27 cellular contexts compared by ENCODE assay signal in genomic region chrX:130071611-130072349, GRCh38. TPM values are rescaled to one million over a fixed set of nuclear protein-coding genes. Genes with fewer than 3 reads are reported as not detected.
DNase-seq lines count a peak whose midpoint lies in the region; ATAC-seq, FAIRE-seq and TF ChIP-seq lines count a peak whose summit lies in the region.
"Had no signal": no experiment of that assay in that cellular context is flagged by ENCODE, and none has a peak within 500 bp of the region (broad histone marks: within the 10 kb centered on the region; RNA-seq: fewer than 3 reads in every experiment).

No MANE protein-coding gene starts in this region.

- no peak for DNase-seq in CD14-positive monocyte (ENCODE audit: low spot score)
- no peak for DNase-seq in T-helper 17 cell
- peak; percentile 89 for DNase-seq in HepG2 (ENCODE audit: low spot score)
- no peak for DNase-seq in progenitor cell of endocrine pancreas (ENCODE audit: low spot score, unreplicated experiment)
- DNase-seq in activated CD8-positive, alpha-beta T cell treated with anti-CD3 and anti-CD28 coated beads for 36 hours = no peak
- DNase-seq in endodermal cell = no peak
- no peak for DNase-seq in GM19240 (ENCODE audit: insufficient read length, low spot score)
- DNase-seq: activated CD4-positive, alpha-beta T cell treated with anti-CD3 and anti-CD28 coated beads, Interleukin-2, amount 50 U/mL, for 1 hour; activated gamma-delta T cell treated with Interleukin-2 at 50 U/mL for 16 hours; activated T-cell treated with anti-CD3 and anti-CD28 coated beads, Interleukin-2, amount 50 U/mL, for 48 hours; AML-193; effector memory CD8-positive, alpha-beta T cell; left ventricle myocardium superior; natural killer cell; NCI-H146; NCI-H446; NCI-H774; retina; stimulated activated naive CD8-positive, alpha-beta T cell treated with anti-CD3 and anti-CD28 coated beads, Interleukin-15, Interleukin-2, amounts not matched to agents 100 U/mL and 50 U/mL, for 24 hours; uterus had no signal

- H3K4me3 Mint-ChIP-seq in CD14-positive monocyte = no peak overlapping the region
- no peak overlapping the region for H3K4me3 Mint-ChIP-seq in T-helper 17 cell
- peak overlapping the region; percentile 42 for H3K4me3 Mint-ChIP-seq in progenitor cell of endocrine pancreas (ENCODE audit: low read depth)
- no peak overlapping the region for H3K4me3 Mint-ChIP-seq in activated CD8-positive, alpha-beta T cell treated with anti-CD3 and anti-CD28 coated beads for 36 hours
- H3K4me3 Mint-ChIP-seq in endodermal cell = no peak overlapping the region
- H3K4me3 Mint-ChIP-seq: effector memory CD8-positive, alpha-beta T cell; mesothelial cell of epicardium; natural killer cell; WTC11 had no signal

- H3K9me3 Mint-ChIP-seq in CD14-positive monocyte (peaks cover 0 to 8% (median 0%) of the 10 kb centered on the region in 7 donors), progenitor cell of endocrine pancreas (ENCODE audit: low read depth) (peaks cover 10% of the 10 kb centered on the region), endodermal cell (peaks cover 35% of the 10 kb centered on the region)
- no peaks in the 10 kb centered on the region for H3K9me3 Mint-ChIP-seq in activated CD8-positive, alpha-beta T cell treated with anti-CD3 and anti-CD28 coated beads for 36 hours
- H3K9me3 Mint-ChIP-seq: effector memory CD8-positive, alpha-beta T cell; IgD-negative memory B cell; natural killer cell; WTC11 had no signal

- peaks cover 55 to 76% of the 10 kb centered on the region in 2 donors for H3K36me3 Mint-ChIP-seq in CD14-positive monocyte
- H3K36me3 Mint-ChIP-seq in T-helper 17 cell (ENCODE audit: low read depth) = peaks cover 2% of the 10 kb centered on the region
- H3K36me3 Mint-ChIP-seq in progenitor cell of endocrine pancreas (ENCODE audit: insufficient read depth) = peaks cover 3% of the 10 kb centered on the region
- H3K36me3 Mint-ChIP-seq in activated CD8-positive, alpha-beta T cell treated with anti-CD3 and anti-CD28 coated beads for 36 hours (ENCODE audit: low read depth) = peaks cover 13% of the 10 kb centered on the region
- peaks cover 2% of the 10 kb centered on the region for H3K36me3 Mint-ChIP-seq in endodermal cell (ENCODE audit: low read depth)
- H3K36me3 Mint-ChIP-seq: natural killer cell, WTC11 had no signal

- FAIRE-seq in HepG2 (lab: Jason Lieb, UNC) = peak; percentile 99
- FAIRE-seq: astrocyte had no signal

- no peaks in the 10 kb centered on the region for H3K9me3 ChIP-seq in T-helper 17 cell (ENCODE audit: control insufficient read depth, low read length, poor library complexity, severe bottlenecking)
- no peaks in the 10 kb centered on the region for H3K9me3 ChIP-seq in HepG2 (ENCODE audit: low read length)
- H3K9me3 ChIP-seq in endodermal cell (ENCODE audit: control insufficient read depth, low read length) = no peaks in the 10 kb centered on the region
- H3K9me3 ChIP-seq: thoracic aorta, uterus had no signal

- in situ Hi-C loops in HepG2 (cut with HindIII; ENCODE audit: extremely low pct_ligation_motif_present, low pct_unique_long_range_greater_than_20kb) = loop anchor here (25.0 kb wide), 1 partner anchor 459 kb away; no protein-coding TSS in a partner anchor

- ATAC-seq in T-helper 17 cell (no peak), HepG2 (peak; percentile 96), HG02840 (IDR thresholded peaks at IDR 0.05; ENCODE audit: low FRiP score, unreplicated experiment) (no peak)
- ATAC-seq in activated CD8-positive, alpha-beta T cell treated with anti-CD3 and anti-CD28 coated beads for 36 hours = no peak
- ATAC-seq: effector memory CD8-positive, alpha-beta T cell; left ventricle myocardium superior; natural killer cell; stimulated activated naive CD8-positive, alpha-beta T cell treated with anti-CD3 and anti-CD28 coated beads, Interleukin-15, Interleukin-2, amounts not matched to agents 100 U/mL and 50 U/mL, for 24 hours; WTC11 had no signal

- peak in 1 of 2 experiments; percentile 20; a peak in 1 of 4 replicates for TF ChIP-seq EP300 in HepG2 (IDR thresholded peaks at IDR 0.05; ENCODE audit: low read depth in 2 of 2, low read length in 2 of 2)
- TF ChIP-seq EP300 in HepG2 (CRISPR knock-in tag; IDR thresholded peaks at IDR 0.05; ENCODE audit: borderline replicate concordance) = no peak

- no peak for TF ChIP-seq RAD21 in HepG2 (CRISPR knock-in tag; IDR thresholded peaks at IDR 0.05)

- H3K36me3 ChIP-seq in HepG2 (replicated peaks in 1 of 2; ENCODE audit: control insufficient read depth in 1 of 2, insufficient read depth in 2 of 2, low read length in 2 of 2) (no peaks in the 10 kb centered on the region), endodermal cell (ENCODE audit: control insufficient read depth, insufficient read depth, low read length) (no peaks in the 10 kb centered on the region)
- H3K36me3 ChIP-seq: uterus had no signal

- CTCF ChIA-PET in HepG2 (lab: Yijun Ruan, JAX; ENCODE audit: low intra/inter-chr PET ratio, low total read pairs) = no interaction called here
- CTCF ChIA-PET in activated CD8-positive, alpha-beta T cell treated with anti-CD3 and anti-CD28 coated beads for 36 hours (lab: Charles Lee) = interaction anchor here (1.8 kb wide), 1 partner anchor 467 kb away, joined by 4 read pairs; no protein-coding TSS in a partner anchor

- H3K4me1 Mint-ChIP-seq in CD14-positive monocyte (no peaks in the 10 kb centered on the region), T-helper 17 cell (peaks cover 2% of the 10 kb centered on the region), progenitor cell of endocrine pancreas (ENCODE audit: low read depth) (peaks cover 7% of the 10 kb centered on the region), endodermal cell (no peaks in the 10 kb centered on the region)
- H3K4me1 Mint-ChIP-seq in activated CD8-positive, alpha-beta T cell treated with anti-CD3 and anti-CD28 coated beads for 36 hours (ENCODE audit: low read depth) = no peaks in the 10 kb centered on the region
- H3K4me1 Mint-ChIP-seq: IgD-negative memory B cell, mesothelial cell of epicardium, WTC11 had no signal

- TF ChIP-seq POLR2A in HepG2 (IDR thresholded peaks at IDR 0.05; ENCODE audit: insufficient read depth in 1 of 2, low read depth in 2 of 2, low read length in 2 of 2) = peak in 1 of 2 experiments; percentile 56; a peak in 2 of 4 replicates

- H3K27me3 Mint-ChIP-seq in CD14-positive monocyte (ENCODE audit: low read depth in 3 of 3) = peaks cover 0 to 7% (median 0%) of the 10 kb centered on the region in 3 donors
- no peaks in the 10 kb centered on the region for H3K27me3 Mint-ChIP-seq in T-helper 17 cell
- H3K27me3 Mint-ChIP-seq in progenitor cell of endocrine pancreas = no peaks in the 10 kb centered on the region
- H3K27me3 Mint-ChIP-seq in activated CD8-positive, alpha-beta T cell treated with anti-CD3 and anti-CD28 coated beads for 36 hours = no peaks in the 10 kb centered on the region
- H3K27me3 Mint-ChIP-seq in endodermal cell (ENCODE audit: insufficient read depth) = no peaks in the 10 kb centered on the region
- H3K27me3 Mint-ChIP-seq: effector memory CD8-positive, alpha-beta T cell; IgD-negative memory B cell had no signal

- peak overlapping the region; percentile 90 for H3K27ac ChIP-seq in HepG2 (ENCODE audit: extremely low read length, insufficient read depth, low read length)
- no peak overlapping the region for H3K27ac ChIP-seq in endodermal cell (ENCODE audit: low read depth, low read length)
- H3K27ac ChIP-seq: thoracic aorta, uterus had no signal

- no peaks in the 10 kb centered on the region for H4K20me1 ChIP-seq in HepG2 (ENCODE audit: insufficient read depth, low read length)

- intact Hi-C loops in CD14-positive monocyte (cut with micrococcal nuclease) = no loop called here
- intact Hi-C loops in HepG2 (cut with micrococcal nuclease; ENCODE audit: unreplicated experiment) = no loop called here
- intact Hi-C loops in activated CD8-positive, alpha-beta T cell treated with anti-CD3 and anti-CD28 coated beads for 36 hours (cut with micrococcal nuclease) = no loop called here

- H2AFZ ChIP-seq in HepG2 (ENCODE audit: low read length) = peak overlapping the region; percentile 42

- no peaks in the 10 kb centered on the region for H3K79me2 ChIP-seq in HepG2 (ENCODE audit: insufficient read depth, low read length)

- H3K27ac Mint-ChIP-seq in CD14-positive monocyte = peak overlapping the region in 5 of 7 donors; percentile 32 to 63 (median 43)
- H3K27ac Mint-ChIP-seq in T-helper 17 cell = peak overlapping the region; percentile 32
- peak overlapping the region; percentile 88 for H3K27ac Mint-ChIP-seq in progenitor cell of endocrine pancreas
- no peak overlapping the region for H3K27ac Mint-ChIP-seq in activated CD8-positive, alpha-beta T cell treated with anti-CD3 and anti-CD28 coated beads for 36 hours
- H3K27ac Mint-ChIP-seq in endodermal cell = no peak overlapping the region
- H3K27ac Mint-ChIP-seq: IgD-negative memory B cell, mesothelial cell of epicardium, WTC11 had no signal

- POLR2A ChIA-PET in HepG2 (lab: Yijun Ruan, JAX) = interaction anchor here (1.0 to 2.0 kb wide), 2 partner anchors 11 to 94 kb away, joined by 3 to 8 read pairs; partner anchors contain the start of gene AIFM1
- POLR2A ChIA-PET in activated CD8-positive, alpha-beta T cell treated with anti-CD3 and anti-CD28 coated beads for 36 hours (lab: Charles Lee) = no interaction called here

- H3K4me1 ChIP-seq in HepG2 (ENCODE audit: insufficient read depth, low read length) = peaks cover 21% of the 10 kb centered on the region
- no peaks in the 10 kb centered on the region for H3K4me1 ChIP-seq in endodermal cell (ENCODE audit: control insufficient read depth, insufficient read depth, low read length)
- H3K4me1 ChIP-seq: uterus had no signal

- WGBS in HepG2 (ENCODE audit: low lambda C conversion rate) = 14% methylated on average over 6 of the region's 18 CpGs
- WGBS in endodermal cell (ENCODE audit: insufficient coverage in 1 of 2, insufficient read length in 1 of 2), 2 experiments = 87 to 93% methylated on average over 9 to 18 of the region's 18 CpGs

- H3K9ac ChIP-seq in HepG2 (ENCODE audit: insufficient read depth, low read depth, low read length) = peak overlapping the region; percentile 67
- no peak overlapping the region for H3K9ac ChIP-seq in endodermal cell (ENCODE audit: extremely low read depth, low read length, poor library complexity, severe bottlenecking)

- no peaks in the 10 kb centered on the region for H3K27me3 ChIP-seq in HepG2 (ENCODE audit: control insufficient read depth in 1 of 2, insufficient read depth in 2 of 2, low read length in 2 of 2)
- no peaks in the 10 kb centered on the region for H3K27me3 ChIP-seq in endodermal cell (ENCODE audit: control insufficient read depth, insufficient read depth, low read length, poor library complexity, severe bottlenecking)
- H3K27me3 ChIP-seq: uterus had no signal

- BruUV-seq in HepG2 (replicated peaks; lab: Mats Ljungman, UMichigan) = no TSS peak

- H3K4me2 ChIP-seq in HepG2 (ENCODE audit: low read depth, low read length) = peak overlapping the region; percentile 76
- H3K4me2 ChIP-seq: smooth muscle cell had no signal

- no peak for TF ChIP-seq CTCF in CD14-positive monocyte (IDR thresholded peaks at IDR 0.05)
- no peak for TF ChIP-seq CTCF in HepG2 (CRISPR knock-in tag; IDR thresholded peaks at IDR 0.05)
- no peak for TF ChIP-seq CTCF in progenitor cell of endocrine pancreas (IDR thresholded peaks at IDR 0.05; ENCODE audit: unreplicated experiment)
- TF ChIP-seq CTCF in activated CD8-positive, alpha-beta T cell treated with anti-CD3 and anti-CD28 coated beads for 36 hours (IDR thresholded peaks at IDR 0.05) = no peak
- no peak for TF ChIP-seq CTCF in endodermal cell (conservative IDR thresholded peaks at IDR 0.05)

- H3K4me3 ChIP-seq in HepG2 (replicated peaks in 1 of 3; ENCODE audit: insufficient read depth in 1 of 3, low read depth in 2 of 3, low read length in 3 of 3) (peak overlapping the region; percentile 13 to 54 (median 26); a peak in 4 of 6 replicates), endodermal cell (ENCODE audit: low read length) (no peak overlapping the region)
- H3K4me3 ChIP-seq: smooth muscle cell, thoracic aorta, uterus had no signal

RNA-seq across cellular contexts. Expression of gene ELF4, which starts 38.5 kb away (rescaled TPM):
- polyA plus RNA-seq in CD14-positive monocyte (10 to 100 TPM; 10.4 to 20.5 TPM), HepG2 (2011; rRNA removed) (2.6 and 3.2 TPM in 2 replicates)
- total RNA-seq in T-helper 17 cell (10 to 100 TPM; 28.4 to 34.6 TPM), HepG2 (2016; rRNA removed; fragmentation: Illumina TruSeq; extraction: Trizol) (1.3 and 1.5 TPM in 2 replicates), progenitor cell of endocrine pancreas (4.8 and 6.2 TPM in 2 replicates), endodermal cell (1 to 10 TPM; 2.8 to 3.8 TPM)
- total RNA-seq in HepG2 (2016; cell fraction: cytosol; rRNA removed; fragmentation: Illumina TruSeq; extraction: Trizol; ENCODE audit: low read depth) = 0.35 and 1.0 TPM in 2 replicates
- 1.3 and 1.4 TPM in 2 replicates for total RNA-seq in HepG2 (2016; cell fraction: insoluble cytoplasmic fraction; rRNA removed; fragmentation: Illumina TruSeq; extraction: Trizol)
- total RNA-seq in HepG2 (2016; cell fraction: membrane; rRNA removed; fragmentation: Illumina TruSeq; extraction: Trizol) = 1.5 and 2.0 TPM in 2 replicates
- total RNA-seq in HepG2 (2016; cell fraction: nucleus; rRNA removed; fragmentation: Illumina TruSeq; extraction: Trizol) = 1.0 and 1.5 TPM in 2 replicates
- polyA plus RNA-seq in HepG2 (2011; cell fraction: cytosol; rRNA removed) = 2.6 and 2.7 TPM in 2 replicates
- 2.5 and 2.8 TPM in 2 replicates for polyA plus RNA-seq in HepG2 (2011; cell fraction: nucleus; rRNA removed)
- polyA plus RNA-seq in HepG2 (2012) = 3.9 and 4.2 TPM in 2 replicates
- 0.44 and 0.53 TPM in 2 replicates for polyA plus RNA-seq in HepG2 (2016; cell fraction: cytosol; fragmentation: Illumina TruSeq; extraction: Trizol; ENCODE audit: low read depth)
- 1.6 and 1.9 TPM in 2 replicates for polyA plus RNA-seq in HepG2 (2016; cell fraction: insoluble cytoplasmic fraction; fragmentation: Illumina TruSeq; extraction: Trizol; ENCODE audit: low read depth)
- 1.7 and 2.0 TPM in 2 replicates for polyA plus RNA-seq in HepG2 (2016; cell fraction: membrane; fragmentation: Illumina TruSeq; extraction: Trizol; ENCODE audit: low read depth)
- polyA plus RNA-seq in HepG2 (2016; cell fraction: nucleus; fragmentation: Illumina TruSeq; extraction: Trizol; ENCODE audit: insufficient read depth, low read depth) = 1.9 and 2.0 TPM in 2 replicates
- 10.0 and 60.2 TPM in 2 replicates for polyA minus RNA-seq in HepG2 (2011; rRNA and poly(A)+ RNA removed; ENCODE audit: low replicate concordance)
- 3.6 and 4.7 TPM in 2 replicates for polyA minus RNA-seq in HepG2 (2011; cell fraction: cytosol; rRNA and poly(A)+ RNA removed)
- polyA minus RNA-seq in HepG2 (2011; cell fraction: nucleus; rRNA and poly(A)+ RNA removed) = 1.4 and 1.6 TPM in 2 replicates
- total RNA-seq in activated CD8-positive, alpha-beta T cell treated with anti-CD3 and anti-CD28 coated beads for 36 hours = 10 to 100 TPM; 17.5 TPM
- 1.9 TPM for polyA plus RNA-seq in endodermal cell (2013, experiment 1 of 2)
- 1.9 TPM for polyA plus RNA-seq in endodermal cell (2013, experiment 2 of 2)

Comparison
In these comparisons a context has a peak if more than half of its experiments do, and no peak if none do; other contexts are left out.
1. H3K27ac Mint-ChIP-seq: peak in CD14-positive monocyte (5 of 7), T-helper 17 cell (single experiment) and progenitor cell of endocrine pancreas (single experiment); none in activated CD8-positive, alpha-beta T cell treated with anti-CD3 and anti-CD28 coated beads for 36 hours (single experiment) and endodermal cell (single experiment).